17 cellular contexts compared by ENCODE assay signal in genomic region chr18:70382032-70382431, GRCh38.
DNase-seq lines count a peak whose midpoint lies in the region; ATAC-seq and TF ChIP-seq lines count a peak whose summit lies in the region.
"Had no signal": no experiment of that assay in that cellular context is flagged by ENCODE, and none has a peak within 500 bp of the region (broad histone marks: within the 10 kb centered on the region; RNA-seq: fewer than 3 reads in every experiment).

No MANE protein-coding gene starts in this region.

- TF ChIP-seq POLR2A in suprapubic skin (IDR thresholded peaks at IDR 0.05) = no peak

- in situ Hi-C loops in Panc1 (cut with HindIII; ENCODE audit: low pct_unique_long_range_greater_than_20kb, low sequenced_read_pairs) = no loop called here

- TF ChIP-seq CTCF in Panc1 (IDR thresholded peaks at IDR 0.05) (no peak), suprapubic skin (IDR thresholded peaks at IDR 0.05) (no peak), chondrocyte (IDR thresholded peaks at IDR 0.05) (no peak)

- WGBS in suprapubic skin = 76% methylated on average over 7 of the region's 7 CpGs

- no peak overlapping the region for H3K4me3 Mint-ChIP-seq in CD8-positive, alpha-beta memory T cell
- no peak overlapping the region for H3K4me3 Mint-ChIP-seq in chondrocyte (ENCODE audit: unreplicated experiment)

- TF ChIP-seq EP300 in suprapubic skin (IDR thresholded peaks at IDR 0.05) = no peak

- peaks cover 0 to 3% (median 0%) of the 10 kb centered on the region in 5 donors for H3K9me3 Mint-ChIP-seq in CD8-positive, alpha-beta memory T cell
- H3K9me3 Mint-ChIP-seq in chondrocyte (ENCODE audit: low read depth) = no peaks in the 10 kb centered on the region

- no peaks in the 10 kb centered on the region for H3K4me1 Mint-ChIP-seq in CD8-positive, alpha-beta memory T cell
- peaks cover 45% of the 10 kb centered on the region for H3K4me1 Mint-ChIP-seq in chondrocyte (ENCODE audit: low read depth)

- H3K9me3 ChIP-seq in Panc1 (ENCODE audit: control insufficient read depth, insufficient read depth, low read depth, low read length) (no peaks in the 10 kb centered on the region), suprapubic skin (no peaks in the 10 kb centered on the region)
- H3K9me3 ChIP-seq in CD8-positive, alpha-beta memory T cell (ENCODE audit: low read length) = no peaks in the 10 kb centered on the region
- H3K9me3 ChIP-seq: adrenal gland, left lung, tibial nerve had no signal

- DNase-seq in DMS153 treated with DMSO at 0.1 percent for 48 hours (lab: John Stamatoyannopoulos, UW; ENCODE audit: unreplicated experiment) = peak; percentile 43
- no peak for DNase-seq in DMS153 (lab: John Stamatoyannopoulos, UW)
- no peak for DNase-seq in Panc1 (ENCODE audit: low read depth, low spot score)
- DNase-seq in suprapubic skin (ENCODE audit: low spot score in 2 of 2) = no peak
- DNase-seq in CD8-positive, alpha-beta memory T cell = no peak
- no peak for DNase-seq in chondrocyte (ENCODE audit: low spot score)
- DNase-seq: activated T-cell treated with anti-CD3 and anti-CD28 coated beads, Interleukin-2, amount 50 U/mL, for 1 hour; adrenal gland; effector memory CD4-positive, alpha-beta T cell; glutamatergic neuron; left lung; OCI-M1 had no signal

- peaks cover 0 to 5% of the 10 kb centered on the region in 2 donors for H3K27me3 Mint-ChIP-seq in CD8-positive, alpha-beta memory T cell
- H3K27me3 Mint-ChIP-seq in chondrocyte (ENCODE audit: low read depth) = no peaks in the 10 kb centered on the region

- H3K4me1 ChIP-seq in Panc1 (ENCODE audit: control insufficient read depth, insufficient read depth, low read length) (peaks cover 69% of the 10 kb centered on the region), suprapubic skin (no peaks in the 10 kb centered on the region)
- no peaks in the 10 kb centered on the region for H3K4me1 ChIP-seq in CD8-positive, alpha-beta memory T cell (ENCODE audit: insufficient read depth, low read length)
- H3K4me1 ChIP-seq: adrenal gland, left lung, tibial nerve had no signal

- no peak overlapping the region for H3K27ac Mint-ChIP-seq in CD8-positive, alpha-beta memory T cell
- no peak overlapping the region for H3K27ac Mint-ChIP-seq in chondrocyte (ENCODE audit: unreplicated experiment)

- no peaks in the 10 kb centered on the region for H3K27me3 ChIP-seq in Panc1 (ENCODE audit: control insufficient read depth, insufficient read depth, low read length)
- H3K27me3 ChIP-seq in suprapubic skin = no peaks in the 10 kb centered on the region
- no peaks in the 10 kb centered on the region for H3K27me3 ChIP-seq in CD8-positive, alpha-beta memory T cell (ENCODE audit: insufficient read depth, low read length, poor library complexity, severe bottlenecking)
- H3K27me3 ChIP-seq: adrenal gland, left lung, tibial nerve had no signal

- CTCF ChIA-PET in Panc1 (lab: Charles Lee) = no interaction called here
- CTCF ChIA-PET in CD8-positive, alpha-beta memory T cell (lab: Charles Lee) = no interaction called here

- intact Hi-C loops in Panc1 (cut with micrococcal nuclease; ENCODE audit: unreplicated experiment) = loop anchor here (5.0 kb wide), 1 partner anchor 40 kb away; no protein-coding TSS in a partner anchor

- ATAC-seq in Panc1 = no peak
- ATAC-seq in esophagus mucosa = peak; percentile 84
- ATAC-seq in GM21447 (IDR thresholded peaks at IDR 0.05; ENCODE audit: unreplicated experiment) = no peak
- ATAC-seq: activated CD4-positive, CD25-positive, alpha-beta regulatory T cell treated with anti-CD3 and anti-CD28 coated beads, Interleukin-2, amount 50 U/mL, for 24 hours had no signal

- peak overlapping the region; percentile 98 for H3K27ac ChIP-seq in Panc1 (ENCODE audit: low read length)
- H3K27ac ChIP-seq in suprapubic skin = peak overlapping the region; percentile 9
- H3K27ac ChIP-seq in CD8-positive, alpha-beta memory T cell (ENCODE audit: low read depth, low read length) = no peak overlapping the region
- H3K27ac ChIP-seq: 22Rv1, adrenal gland, left lung had no signal

- POLR2A ChIA-PET in Panc1 (lab: Charles Lee) = no interaction called here
- POLR2A ChIA-PET in CD8-positive, alpha-beta memory T cell (lab: Charles Lee) = no interaction called here

- H3K36me3 Mint-ChIP-seq in CD8-positive, alpha-beta memory T cell = no peaks in the 10 kb centered on the region
- H3K36me3 Mint-ChIP-seq in chondrocyte (ENCODE audit: low read depth) = no peaks in the 10 kb centered on the region

- H3K36me3 ChIP-seq in Panc1 (ENCODE audit: control insufficient read depth, insufficient read depth, low read length) (no peaks in the 10 kb centered on the region), suprapubic skin (no peaks in the 10 kb centered on the region)
- no peaks in the 10 kb centered on the region for H3K36me3 ChIP-seq in CD8-positive, alpha-beta memory T cell (ENCODE audit: insufficient read depth, low read length)
- H3K36me3 ChIP-seq: adrenal gland, left lung, tibial nerve had no signal

- TSS peak; percentile 88 for BruUV-seq in Panc1 (replicated peaks; lab: Mats Ljungman, UMichigan)

- H3K4me3 ChIP-seq in Panc1 (ENCODE audit: low read depth in 2 of 2, low read length in 2 of 2) (peak overlapping the region in 1 of 2 experiments; percentile 32; a peak in 2 of 4 replicates), suprapubic skin (no peak overlapping the region)
- H3K4me3 ChIP-seq in CD8-positive, alpha-beta memory T cell (ENCODE audit: low read length) = no peak overlapping the region
- H3K4me3 ChIP-seq: adrenal gland, left lung had no signal
